18 cellular contexts compared by ENCODE assay signal in the genomic region with DNA sequence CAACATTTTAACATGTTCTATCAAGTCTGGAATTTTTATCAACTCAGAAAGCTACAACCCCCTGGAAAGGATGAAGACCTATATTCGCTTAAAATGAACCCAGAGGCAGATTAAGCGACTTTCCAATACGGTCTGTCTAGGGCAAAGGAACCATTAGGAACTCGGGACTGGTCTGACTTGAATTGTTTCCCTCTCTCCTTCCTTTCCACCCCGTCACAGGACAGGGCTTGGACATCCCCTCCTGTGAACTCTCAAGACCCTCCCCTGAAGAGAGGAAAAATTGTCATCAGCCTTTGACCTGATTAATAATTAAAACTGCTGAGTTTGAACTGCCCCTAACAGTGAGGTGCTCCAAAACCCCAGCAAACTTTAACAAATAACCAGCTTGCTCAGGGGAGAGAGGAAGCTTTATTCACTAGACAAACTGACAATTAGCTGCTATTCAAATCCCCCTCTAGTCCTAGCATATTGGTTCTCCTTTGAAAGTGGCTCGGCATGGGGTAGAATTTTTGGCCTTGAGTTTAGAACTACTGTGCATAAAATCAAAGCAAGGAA. TPM values are rescaled to one million over a fixed set of nuclear protein-coding genes. Genes with fewer than 3 reads are reported as not detected.
DNase-seq lines count a peak whose midpoint lies in the region; ATAC-seq and TF ChIP-seq lines count a peak whose summit lies in the region.
"Had no signal": no experiment of that assay in that cellular context is flagged by ENCODE, and none has a peak within 500 bp of the region (broad histone marks: within the 10 kb centered on the region; RNA-seq: fewer than 3 reads in every experiment).

No MANE protein-coding gene starts in this region.

- H3K9me3 ChIP-seq in left ventricle myocardium inferior (replicated peaks) (no peaks in the 10 kb centered on the region), mesodermal cell (ENCODE audit: control insufficient read depth, low read length) (no peaks in the 10 kb centered on the region), adrenal gland (replicated peaks in 1 of 3) (no peaks in the 10 kb centered on the region)
- H3K9me3 ChIP-seq: prostate gland, spleen had no signal

- H3K4me2 ChIP-seq in mesendoderm (ENCODE audit: low read length) = no peak overlapping the region

- H3K27ac ChIP-seq in left ventricle myocardium inferior (replicated peaks) = peak overlapping the region; percentile 58
- H3K27ac ChIP-seq in mesodermal cell (ENCODE audit: low read depth, low read length, severe bottlenecking) = peak overlapping the region; percentile 82
- H3K27ac ChIP-seq in mesendoderm (ENCODE audit: low read depth, low read length) = no peak overlapping the region
- H3K27ac ChIP-seq in adrenal gland = peak overlapping the region in 1 of 5 donors; percentile 11
- H3K27ac ChIP-seq: spleen had no signal

- no peak overlapping the region for H3K56ac ChIP-seq in mesendoderm (ENCODE audit: low read length)

- TF ChIP-seq POLR2A in adrenal gland (IDR thresholded peaks at IDR 0.05) = no peak

- no peak overlapping the region for H3K9ac ChIP-seq in mesendoderm (ENCODE audit: low read length)

- intact Hi-C loops in left ventricle myocardium inferior (cut with micrococcal nuclease) (no loop called here), left cardiac atrium (cut with DNase I) (no loop called here), adrenal gland (cut with DNase I) (no loop called here)

- H3K23ac ChIP-seq in mesendoderm (ENCODE audit: low read length) = no peak overlapping the region

- no peak overlapping the region for H3K4me3 ChIP-seq in left ventricle myocardium inferior
- H3K4me3 ChIP-seq in mesodermal cell (ENCODE audit: extremely low read depth, insufficient read depth, low read length, poor library complexity, severe bottlenecking) = no peak overlapping the region
- no peak overlapping the region for H3K4me3 ChIP-seq in mesendoderm (ENCODE audit: low read length)
- H3K4me3 ChIP-seq in adrenal gland = no peak overlapping the region
- H3K4me3 ChIP-seq: lung, prostate gland, spleen had no signal

- H3K79me2 ChIP-seq in mesendoderm (ENCODE audit: control insufficient read depth, insufficient read depth, low read length) = no peaks in the 10 kb centered on the region

- H2BK5ac ChIP-seq in mesendoderm (ENCODE audit: low read length) = no peak overlapping the region

- H2BK15ac ChIP-seq in mesendoderm (replicated peaks; ENCODE audit: low read depth) = no peak overlapping the region

- DNase-seq in left ventricle myocardium inferior (no peak), left cardiac atrium (no peak), cerebellar cortex (ENCODE audit: low spot score) (peak; percentile 86), RKO (ENCODE audit: low spot score) (no peak), retina (no peak), mesendoderm (no peak), adrenal gland (no peak)
- DNase-seq: activated B cell treated with CpG ODN at 0.5 μM for 24 hours; activated naive CD8-positive, alpha-beta T cell treated with anti-CD3 and anti-CD28 coated beads, Interleukin-2, amount 10 ng/mL, durations not matched to agents 7 days and 5 days; GDM1; H7; natural killer cell; NCI-H1694; NCI-H774; spleen had no signal

- H2BK120ac ChIP-seq in mesendoderm (ENCODE audit: low read depth, low read length) = no peak overlapping the region

- H3K36me3 ChIP-seq in left ventricle myocardium inferior = no peaks in the 10 kb centered on the region
- no peaks in the 10 kb centered on the region for H3K36me3 ChIP-seq in mesodermal cell (ENCODE audit: control insufficient read depth, insufficient read depth, low read length)
- H3K36me3 ChIP-seq in mesendoderm (ENCODE audit: control insufficient read depth, insufficient read depth, low read length) = no peaks in the 10 kb centered on the region
- H3K36me3 ChIP-seq in adrenal gland (replicated peaks in 1 of 2) = no peaks in the 10 kb centered on the region
- H3K36me3 ChIP-seq: prostate gland, spleen had no signal

- peaks cover 9% of the 10 kb centered on the region for H3K4me1 ChIP-seq in left ventricle myocardium inferior
- peaks cover 21% of the 10 kb centered on the region for H3K4me1 ChIP-seq in mesodermal cell (ENCODE audit: control insufficient read depth, insufficient read depth, low read length, poor library complexity, severe bottlenecking)
- no peaks in the 10 kb centered on the region for H3K4me1 ChIP-seq in mesendoderm (ENCODE audit: control insufficient read depth, low read depth, low read length)
- no peaks in the 10 kb centered on the region for H3K4me1 ChIP-seq in adrenal gland (replicated peaks in 1 of 2)
- H3K4me1 ChIP-seq: prostate gland had no signal

- TF ChIP-seq CTCF in left ventricle myocardium inferior (IDR thresholded peaks at IDR 0.05; ENCODE audit: borderline replicate concordance) = no peak
- no peak for TF ChIP-seq CTCF in adrenal gland (IDR thresholded peaks at IDR 0.05)

- H3K27me3 ChIP-seq in left ventricle myocardium inferior (ENCODE audit: low read depth) (peaks cover 69% of the 10 kb centered on the region), mesendoderm (ENCODE audit: insufficient read depth, low read length, poor library complexity) (no peaks in the 10 kb centered on the region), adrenal gland (no peaks in the 10 kb centered on the region)

- ATAC-seq in left cardiac atrium = no peak
- ATAC-seq: natural killer cell had no signal

- H2AK5ac ChIP-seq in mesendoderm (ENCODE audit: low read length) = no peak overlapping the region

- H3K18ac ChIP-seq in mesendoderm (ENCODE audit: low read length) = no peak overlapping the region

- H3K79me1 ChIP-seq in mesendoderm (ENCODE audit: low read length) = no peaks in the 10 kb centered on the region

- no peak overlapping the region for H4K5ac ChIP-seq in mesendoderm (ENCODE audit: low read length)

- no peak overlapping the region for H3K4ac ChIP-seq in mesendoderm (ENCODE audit: low read depth, low read length)

- WGBS in mesodermal cell (ENCODE audit: insufficient coverage in 2 of 2), 2 experiments = 88 to 90% methylated on average over 4 of the region's 6 CpGs
- WGBS in mesendoderm (ENCODE audit: extremely low coverage, insufficient coverage, low lambda C conversion rate) = no CpG with 5 or more reads among the region's 6 CpGs
- 67 to 76% (median 74%) methylated on average over 6 of the region's 6 CpGs for WGBS in adrenal gland, 4 donors

- H4K8ac ChIP-seq in mesendoderm (ENCODE audit: low read depth, low read length) = no peak overlapping the region

RNA-seq across cellular contexts. Expression of a gene that starts 22.5 kb away (rescaled TPM):
- total RNA-seq in left ventricle myocardium inferior (16.4 TPM), left cardiac atrium (10 to 100 TPM; 18.0 to 19.3 TPM), adrenal gland (10 to 100 TPM; 19.8 to 59.8 (median 37.2) TPM)
- polyA plus RNA-seq in mesodermal cell (2013, experiment 1 of 2) = 28.2 TPM
- polyA plus RNA-seq in mesodermal cell (2013, experiment 2 of 2) = 26.9 TPM
- 12.0 TPM for polyA plus RNA-seq in mesendoderm (2013, experiment 1 of 2)
- polyA plus RNA-seq in mesendoderm (2013, experiment 2 of 2) = 12.1 TPM
- 10 to 100 TPM; 20.9 to 34.6 (median 31.2) TPM for polyA plus RNA-seq in adrenal gland
